In genomic region chr9:385818-386398, GRCh38 we compare ENCODE assay signal across 8 cellular contexts.
DNase-seq lines count a peak whose midpoint lies in the region; ATAC-seq, FAIRE-seq and TF ChIP-seq lines count a peak whose summit lies in the region.

No MANE protein-coding gene starts in this region.

- H3K18ac ChIP-seq in IMR-90 (ENCODE audit: low read depth, low read length), result no peak overlapping the region

- no peak overlapping the region for H2AK9ac ChIP-seq in IMR-90 (replicated peaks; ENCODE audit: low read depth, low read length, poor library complexity)

- CTCF ChIA-PET in IMR-90 (lab: Yijun Ruan, JAX), result interaction anchor here (0.6 kb wide), 1 partner anchor 216 kb away, joined by 3 read pairs; no protein-coding TSS in a partner anchor
- CTCF ChIA-PET in OCI-LY7 (lab: Charles Lee; ENCODE audit: unreplicated experiment), result no interaction called here
- CTCF ChIA-PET in mammary epithelial cell (lab: Charles Lee; ENCODE audit: low non-redundant PET), result interaction anchor here (0.6 kb wide), 1 partner anchor 118 kb away, joined by 4 read pairs; the partner anchor contains the start of gene KANK1

- TF ChIP-seq CTCF in IMR-90 (conservative IDR thresholded peaks at IDR 0.05; ENCODE audit: low read depth, low read length), result peak; percentile 81
- peak; percentile 89 for TF ChIP-seq CTCF in OCI-LY7 (conservative IDR thresholded peaks at IDR 0.05; ENCODE audit: low read length)
- TF ChIP-seq CTCF in mammary epithelial cell (conservative IDR thresholded peaks at IDR 0.05 in 1 of 2, IDR thresholded peaks at IDR 0.05 in 1 of 2; ENCODE audit: extremely low read depth in 1 of 2, insufficient read depth in 1 of 2, low read depth in 1 of 2, low read length in 2 of 2), result peak; percentile 96 to 99

- peak; percentile 80 for TF ChIP-seq RAD21 in IMR-90 (IDR thresholded peaks at IDR 0.05; ENCODE audit: low read length)

- H3K9ac ChIP-seq in IMR-90 (ENCODE audit: low read depth, low read length) (no peak overlapping the region), mammary epithelial cell (ENCODE audit: insufficient read depth, low read length) (no peak overlapping the region)

- POLR2A ChIA-PET in IMR-90 (lab: Charles Lee; ENCODE audit: unreplicated experiment) (no interaction called here), OCI-LY7 (lab: Charles Lee) (no interaction called here)

- dilution Hi-C loops in IMR-90 (cut with HindIII; ENCODE audit: low sequenced_read_pairs, unreplicated experiment), result no loop called here
- dilution Hi-C loops in mammary epithelial cell (cut with HindIII; ENCODE audit: low sequenced_read_pairs), result no loop called here

- H4K91ac ChIP-seq in IMR-90 (ENCODE audit: insufficient read depth, low read depth, low read length), result no peak overlapping the region

- BruUV-seq in IMR-90 (replicated peaks; lab: Mats Ljungman, UMichigan) (no TSS peak), OCI-LY7 (replicated peaks; lab: Mats Ljungman, UMichigan) (no TSS peak), mammary epithelial cell (replicated peaks; lab: Mats Ljungman, UMichigan) (no TSS peak)

- H3K9me3 ChIP-seq in IMR-90 (ENCODE audit: control insufficient read depth, insufficient read depth, low read length) (no peaks in the 10 kb centered on the region), OCI-LY7 (ENCODE audit: low read length) (no peaks in the 10 kb centered on the region), mammary epithelial cell (replicated peaks; ENCODE audit: insufficient read depth, low read length) (no peaks in the 10 kb centered on the region)

- H3K79me1 ChIP-seq in IMR-90 (ENCODE audit: low read depth in 1 of 2, low read length in 2 of 2), result no peaks in the 10 kb centered on the region

- no peak overlapping the region for H2BK5ac ChIP-seq in IMR-90 (ENCODE audit: low read depth, low read length, poor library complexity, severe bottlenecking)

- no peaks in the 10 kb centered on the region for H3K9me2 ChIP-seq in OCI-LY7 (ENCODE audit: insufficient read depth, low read length)

- H4K5ac ChIP-seq in IMR-90 (ENCODE audit: low read depth, low read length), result no peak overlapping the region

- peaks cover 3% of the 10 kb centered on the region for H3K27me3 ChIP-seq in IMR-90 (ENCODE audit: control insufficient read depth, insufficient read depth, low read length)
- no peaks in the 10 kb centered on the region for H3K27me3 ChIP-seq in mammary epithelial cell (ENCODE audit: insufficient read depth, low read length)

- no peak for TF ChIP-seq POLR2A in IMR-90 (IDR thresholded peaks at IDR 0.05; ENCODE audit: low read depth, low read length)

- no peak overlapping the region for H2AK5ac ChIP-seq in IMR-90 (ENCODE audit: low read depth, low read length)

- no peak overlapping the region for H3K14ac ChIP-seq in IMR-90 (replicated peaks; ENCODE audit: low read depth, low read length)

- H4K20me1 ChIP-seq in IMR-90 (ENCODE audit: insufficient read depth, low read length) (no peaks in the 10 kb centered on the region), OCI-LY7 (ENCODE audit: insufficient read depth, low read length) (no peaks in the 10 kb centered on the region), mammary epithelial cell (ENCODE audit: insufficient read depth, low read length) (no peaks in the 10 kb centered on the region)

- ATAC-seq in IMR-90 (ENCODE audit: low read depth), result peak; percentile 99
- ATAC-seq in GM19351 (IDR thresholded peaks at IDR 0.05; ENCODE audit: unreplicated experiment), result no peak
- no peak for ATAC-seq in HG02973 (IDR thresholded peaks at IDR 0.05; ENCODE audit: unreplicated experiment)

- no peaks in the 10 kb centered on the region for H3K4me1 ChIP-seq in IMR-90 (ENCODE audit: control insufficient read depth, insufficient read depth, low read length)
- no peaks in the 10 kb centered on the region for H3K4me1 ChIP-seq in OCI-LY7 (ENCODE audit: insufficient read depth, low read length, poor library complexity, severe bottlenecking)
- no peaks in the 10 kb centered on the region for H3K4me1 ChIP-seq in mammary epithelial cell (ENCODE audit: insufficient read depth, low read length)

- no peaks in the 10 kb centered on the region for H3K36me3 ChIP-seq in IMR-90 (ENCODE audit: control insufficient read depth, insufficient read depth, low read length)
- H3K36me3 ChIP-seq in OCI-LY7 (ENCODE audit: insufficient read depth, low read length), result peaks cover 74% of the 10 kb centered on the region
- H3K36me3 ChIP-seq in mammary epithelial cell (ENCODE audit: insufficient read depth, low read length), result no peaks in the 10 kb centered on the region

- WGBS in IMR-90 (ENCODE audit: extremely low coverage in 2 of 2, insufficient read length in 1 of 2), 2 experiments, result no CpG with 5 or more reads among the region's 9 CpGs
- 35% methylated on average over 9 of the region's 9 CpGs for WGBS in mammary epithelial cell (ENCODE audit: low coverage, missing lambda C conversion rate)

- peak; percentile 71 for FAIRE-seq in islet of Langerhans (lab: Jason Lieb, UNC)

- no peak overlapping the region for H3K4ac ChIP-seq in IMR-90 (ENCODE audit: low read depth, low read length)

- no peak overlapping the region for H3K4me3 ChIP-seq in IMR-90 (ENCODE audit: insufficient read depth, low read depth, low read length)
- H3K4me3 ChIP-seq in OCI-LY7 (ENCODE audit: low read depth, low read length, poor library complexity, severe bottlenecking), result no peak overlapping the region
- H3K4me3 ChIP-seq in mammary epithelial cell (replicated peaks in 1 of 3; ENCODE audit: insufficient read depth in 1 of 3, low read depth in 2 of 3, low read length in 3 of 3), result no peak overlapping the region

- H3K79me2 ChIP-seq in OCI-LY7 (ENCODE audit: insufficient read depth, low read depth, low read length) (no peaks in the 10 kb centered on the region), mammary epithelial cell (ENCODE audit: insufficient read depth, low read length) (no peaks in the 10 kb centered on the region)

- no peak overlapping the region for H4K8ac ChIP-seq in IMR-90 (ENCODE audit: low read depth in 2 of 2, low read length in 2 of 2)

- H2BK20ac ChIP-seq in IMR-90 (ENCODE audit: low read depth, low read length), result no peak overlapping the region

- no peak overlapping the region for H3K27ac ChIP-seq in IMR-90 (ENCODE audit: insufficient read depth, low read length)
- H3K27ac ChIP-seq in OCI-LY7 (ENCODE audit: low read depth, low read length, poor library complexity, severe bottlenecking), result no peak overlapping the region
- no peak overlapping the region for H3K27ac ChIP-seq in mammary epithelial cell (ENCODE audit: insufficient read depth, low read depth, low read length)

- no peak overlapping the region for H3K4me2 ChIP-seq in IMR-90 (ENCODE audit: low read depth, low read length)
- no peak overlapping the region for H3K4me2 ChIP-seq in OCI-LY7 (ENCODE audit: low read length)
- no peak overlapping the region for H3K4me2 ChIP-seq in mammary epithelial cell (ENCODE audit: insufficient read depth, low read depth, low read length)

- in situ Hi-C loops in IMR-90 (cut with MboI; ENCODE audit: low sequenced_read_pairs) (loop anchor here (5.0 kb wide), 1 partner anchor 621 kb away; no protein-coding TSS in a partner anchor), mammary epithelial cell (cut with MboI; ENCODE audit: low sequenced_read_pairs in 2 of 2) (loop anchor here (10.0 kb wide), 2 partner anchors 219 to 379 kb away; no protein-coding TSS in a partner anchor)

- no peak overlapping the region for H2BK15ac ChIP-seq in IMR-90 (ENCODE audit: low read depth, low read length)

- H2AFZ ChIP-seq in IMR-90 (replicated peaks; ENCODE audit: low read length, poor library complexity) (no peak overlapping the region), OCI-LY7 (ENCODE audit: low read length) (no peak overlapping the region), mammary epithelial cell (ENCODE audit: low read depth, low read length) (no peak overlapping the region)

- no peak overlapping the region for H2BK120ac ChIP-seq in IMR-90 (ENCODE audit: low read depth, low read length)

- no peaks in the 10 kb centered on the region for H3K9me1 ChIP-seq in IMR-90 (ENCODE audit: insufficient read depth, low read length)

- H3K23ac ChIP-seq in IMR-90 (ENCODE audit: low read depth, low read length), result no peak overlapping the region

- intact Hi-C loops in IMR-90 (cut with micrococcal nuclease) (loop anchor here (1.0 to 10.0 kb wide), 8 partner anchors 49 to 623 kb away; partner anchors contain the start of gene KANK1), OCI-LY7 (cut with micrococcal nuclease; ENCODE audit: unreplicated experiment) (loop anchor here (1.0 to 10.0 kb wide), 4 partner anchors 228 to 619 kb away; no protein-coding TSS in a partner anchor), mammary epithelial cell (cut with micrococcal nuclease) (loop anchor here (1.0 to 5.0 kb wide), 8 partner anchors 76 to 623 kb away; partner anchors contain the start of gene KANK1)

- DNase-seq in Daoy (ENCODE audit: low read depth) (peak; percentile 73), IMR-90 (peak; percentile 52), OCI-LY7 (ENCODE audit: low spot score) (peak; percentile 67), mammary epithelial cell (peak; percentile 53), stromal cell of bone marrow (ENCODE audit: low read depth) (peak; percentile 33)

- no peak overlapping the region for H3K56ac ChIP-seq in IMR-90 (ENCODE audit: extremely low read depth, insufficient read depth, low read length)

TF ChIP-seq in IMR-90, 13 proteins besides CTCF, POLR2A, EP300 and RAD21:
- TF ChIP-seq ELK1 (IDR thresholded peaks at IDR 0.05; ENCODE audit: borderline replicate concordance, low read depth, low read length) (no peak), SMC3 (IDR thresholded peaks at IDR 0.05; ENCODE audit: low read depth, low read length) (peak; percentile 81)
TF ChIP-seq in IMR-90: peak in this region for 1.
